ENCODE assay signal across 21 cellular contexts in genomic region chr9:72440383-72440782, GRCh38.
DNase-seq lines count a peak whose midpoint lies in the region; ATAC-seq and TF ChIP-seq lines count a peak whose summit lies in the region.
"Had no signal": no experiment of that assay in that cellular context is flagged by ENCODE, and none has a peak within 500 bp of the region (broad histone marks: within the 10 kb centered on the region; RNA-seq: fewer than 3 reads in every experiment).

No MANE protein-coding gene starts in this region.

- peaks cover 4% of the 10 kb centered on the region for H3K9me3 Mint-ChIP-seq in activated CD4-positive, alpha-beta T cell treated with anti-CD3 and anti-CD28 coated beads, Interleukin-2, amount 10 ng/mL, durations not matched to agents 24 days and 14 days
- no peaks in the 10 kb centered on the region for H3K9me3 Mint-ChIP-seq in progenitor cell of endocrine pancreas (ENCODE audit: low read depth)
- H3K9me3 Mint-ChIP-seq: activated naive CD8-positive, alpha-beta T cell treated with anti-CD3 and anti-CD28 coated beads, Interleukin-2, amount 50 U/mL, for 24 hours; stimulated activated memory B cell treated with anti-CD40 and anti-IgM and Interleukin-4, amounts not matched to agents 10 μg/mL and 1 μg/mL and 100 μg/mL, for 72 hours had no signal

- TF ChIP-seq CTCF in OCI-LY3 (IDR thresholded peaks at IDR 0.05; ENCODE audit: low read depth, low read length) (no peak), progenitor cell of endocrine pancreas (IDR thresholded peaks at IDR 0.05; ENCODE audit: unreplicated experiment) (no peak)

- H3K36me3 ChIP-seq in OCI-LY3 (replicated peaks; ENCODE audit: low read depth, low read length) (no peaks in the 10 kb centered on the region), neuronal stem cell (replicated peaks in 1 of 2; ENCODE audit: control insufficient read depth in 2 of 2, insufficient read depth in 2 of 2, low read length in 2 of 2) (no peaks in the 10 kb centered on the region)
- H3K36me3 ChIP-seq: spleen had no signal

- H4K8ac ChIP-seq in neuronal stem cell (ENCODE audit: low read depth, low read length) = no peak overlapping the region

- intact Hi-C loops in activated CD4-positive, alpha-beta T cell treated with anti-CD3 and anti-CD28 coated beads, Interleukin-2, amount 10 ng/mL, durations not matched to agents 24 days and 14 days (cut with micrococcal nuclease) = loop anchor here (5.0 kb wide), 1 partner anchor 93 kb away; no protein-coding TSS in a partner anchor
- intact Hi-C loops in left ventricle myocardium superior (cut with micrococcal nuclease) = no loop called here

- peak overlapping the region; percentile 5 for H3K18ac ChIP-seq in neuronal stem cell (ENCODE audit: low read length)

- no peak overlapping the region for H2AFZ ChIP-seq in OCI-LY3 (ENCODE audit: low read depth, low read length)
- peak overlapping the region; percentile 75 for H2AFZ ChIP-seq in neuronal stem cell (ENCODE audit: low read length)

- H3K4me1 ChIP-seq in OCI-LY3 (ENCODE audit: low read length) (peaks cover 65% of the 10 kb centered on the region), neuronal stem cell (ENCODE audit: control insufficient read depth in 2 of 2, insufficient read depth in 1 of 2, low read depth in 1 of 2, low read length in 2 of 2) (peaks cover 12 to 14% of the 10 kb centered on the region in 2 donors)

- H3K27ac ChIP-seq in OCI-LY3 (ENCODE audit: low read length) = peak overlapping the region; percentile 1; the same call in 1 of the 2 replicates
- no peak overlapping the region for H3K27ac ChIP-seq in neuronal stem cell (replicated peaks; ENCODE audit: low read length)

- no peak overlapping the region for H3K4ac ChIP-seq in neuronal stem cell (ENCODE audit: low read length)

- H4K20me1 ChIP-seq in OCI-LY3 (ENCODE audit: insufficient read depth, low read length) = no peaks in the 10 kb centered on the region

- H3K4me3 Mint-ChIP-seq in activated CD4-positive, alpha-beta T cell treated with anti-CD3 and anti-CD28 coated beads, Interleukin-2, amount 10 ng/mL, durations not matched to agents 24 days and 14 days = no peak overlapping the region
- no peak overlapping the region for H3K4me3 Mint-ChIP-seq in progenitor cell of endocrine pancreas (ENCODE audit: low read depth)
- H3K4me3 Mint-ChIP-seq: activated naive CD8-positive, alpha-beta T cell treated with anti-CD3 and anti-CD28 coated beads, Interleukin-2, amount 50 U/mL, for 24 hours; B cell; stimulated activated memory B cell treated with anti-CD40 and anti-IgM and Interleukin-4, amounts not matched to agents 10 μg/mL and 1 μg/mL and 100 μg/mL, for 72 hours had no signal

- no peak overlapping the region for H2BK12ac ChIP-seq in neuronal stem cell (ENCODE audit: low read length)

- H3K79me1 ChIP-seq in neuronal stem cell (ENCODE audit: low read depth, low read length) = no peaks in the 10 kb centered on the region

- no peaks in the 10 kb centered on the region for H3K36me3 Mint-ChIP-seq in activated CD4-positive, alpha-beta T cell treated with anti-CD3 and anti-CD28 coated beads, Interleukin-2, amount 10 ng/mL, durations not matched to agents 24 days and 14 days (ENCODE audit: low read depth)
- no peaks in the 10 kb centered on the region for H3K36me3 Mint-ChIP-seq in progenitor cell of endocrine pancreas (ENCODE audit: insufficient read depth)
- H3K36me3 Mint-ChIP-seq: stimulated activated memory B cell treated with anti-CD40 and anti-IgM and Interleukin-4, amounts not matched to agents 10 μg/mL and 1 μg/mL and 100 μg/mL, for 72 hours had no signal

- no peak overlapping the region for H4K91ac ChIP-seq in neuronal stem cell (ENCODE audit: low read depth, low read length, poor library complexity)

- peaks cover 2% of the 10 kb centered on the region for H3K27me3 Mint-ChIP-seq in activated CD4-positive, alpha-beta T cell treated with anti-CD3 and anti-CD28 coated beads, Interleukin-2, amount 10 ng/mL, durations not matched to agents 24 days and 14 days
- peaks cover 4% of the 10 kb centered on the region for H3K27me3 Mint-ChIP-seq in progenitor cell of endocrine pancreas
- H3K27me3 Mint-ChIP-seq: B cell; stimulated activated memory B cell treated with anti-CD40 and anti-IgM and Interleukin-4, amounts not matched to agents 10 μg/mL and 1 μg/mL and 100 μg/mL, for 72 hours had no signal

- peaks cover 28% of the 10 kb centered on the region for H3K4me1 Mint-ChIP-seq in activated CD4-positive, alpha-beta T cell treated with anti-CD3 and anti-CD28 coated beads, Interleukin-2, amount 10 ng/mL, durations not matched to agents 24 days and 14 days
- H3K4me1 Mint-ChIP-seq in progenitor cell of endocrine pancreas (ENCODE audit: low read depth) = peaks cover 3% of the 10 kb centered on the region

- H3K4me2 ChIP-seq in OCI-LY3 (ENCODE audit: low read length) (peak overlapping the region; percentile 21), neuronal stem cell (ENCODE audit: insufficient read depth, low read length, poor library complexity, severe bottlenecking) (no peak overlapping the region)

- no peak overlapping the region for H3K23ac ChIP-seq in neuronal stem cell (ENCODE audit: low read depth, low read length, poor library complexity)

- H2BK5ac ChIP-seq in neuronal stem cell (ENCODE audit: low read length) = no peak overlapping the region

- no peak overlapping the region for H2BK120ac ChIP-seq in neuronal stem cell (ENCODE audit: low read depth, low read length)

- no CpG with 5 or more reads among the region's 2 CpGs for WGBS in neuronal stem cell (ENCODE audit: extremely low coverage in 2 of 2, insufficient read length in 2 of 2, insufficient replicate concordance in 1 of 2), 2 donors

- no peak overlapping the region for H2BK15ac ChIP-seq in neuronal stem cell (ENCODE audit: low read length)

- no peak overlapping the region for H3K4me3 ChIP-seq in OCI-LY3 (ENCODE audit: low read length)
- H3K4me3 ChIP-seq in neuronal stem cell (ENCODE audit: low read length in 2 of 2) = no peak overlapping the region
- H3K4me3 ChIP-seq: spleen had no signal

- no peaks in the 10 kb centered on the region for H3K9me3 ChIP-seq in OCI-LY3 (ENCODE audit: insufficient read depth, low read length)
- H3K9me3 ChIP-seq in neuronal stem cell (replicated peaks in 1 of 2; ENCODE audit: control insufficient read depth in 2 of 2, insufficient read depth in 1 of 2, low read depth in 1 of 2, low read length in 2 of 2) = peaks cover 0 to 3% of the 10 kb centered on the region in 2 donors
- H3K9me3 ChIP-seq: spleen had no signal

- no peak overlapping the region for H2AK5ac ChIP-seq in neuronal stem cell (ENCODE audit: low read depth, low read length)

- H3K14ac ChIP-seq in neuronal stem cell (ENCODE audit: low read length) = no peak overlapping the region

- H3K9ac ChIP-seq in OCI-LY3 (ENCODE audit: low read length) (no peak overlapping the region), neuronal stem cell (ENCODE audit: low read depth, low read length, poor library complexity) (no peak overlapping the region)

- peak; percentile 34 for DNase-seq in activated CD4-positive, alpha-beta T cell treated with anti-CD3 and anti-CD28 coated beads, Interleukin-2, amount 10 ng/mL, durations not matched to agents 24 days and 14 days
- no peak for DNase-seq in activated CD4-positive, alpha-beta T cell treated with anti-CD3 and anti-CD28 coated beads for 4 hours
- DNase-seq in left ventricle myocardium superior (no peak), neuronal stem cell (ENCODE audit: low spot score) (no peak), progenitor cell of endocrine pancreas (ENCODE audit: low spot score, unreplicated experiment) (no peak), NCI-H1092 (lab: John Stamatoyannopoulos, UW) (no peak)
- DNase-seq: activated CD8-positive, alpha-beta memory T cell treated with anti-CD3 and anti-CD28 coated beads for 24 hours; activated gamma-delta T cell treated with Interleukin-2 at 50 U/mL for 16 hours; activated naive CD8-positive, alpha-beta T cell treated with anti-CD3 and anti-CD28 coated beads, Interleukin-2, amount 50 U/mL, for 24 hours; activated T-cell treated with anti-CD3 and anti-CD28 coated beads, Interleukin-2, amount 50 U/mL, for 1 hour; DMS53; KBM-7; NCI-H187; NCI-H69; RPMI8226; spleen; stimulated activated CD4-positive, alpha-beta T cell treated with anti-CD3 and anti-CD28 coated beads, Interleukin-4, amount 100 ng/mL, for 1 hour had no signal

- ATAC-seq in left ventricle myocardium superior = peak; percentile 50
- ATAC-seq in HG02885 (IDR thresholded peaks at IDR 0.05; ENCODE audit: poor library complexity, unreplicated experiment) = no peak
- ATAC-seq: activated naive CD8-positive, alpha-beta T cell treated with anti-CD3 and anti-CD28 coated beads, Interleukin-2, amount 50 U/mL, for 24 hours; stimulated activated memory B cell treated with anti-CD40 and anti-IgM and Interleukin-4, amounts not matched to agents 10 μg/mL and 1 μg/mL and 100 μg/mL, for 72 hours had no signal

- H3K27ac Mint-ChIP-seq in activated CD4-positive, alpha-beta T cell treated with anti-CD3 and anti-CD28 coated beads, Interleukin-2, amount 10 ng/mL, durations not matched to agents 24 days and 14 days = no peak overlapping the region
- H3K27ac Mint-ChIP-seq in progenitor cell of endocrine pancreas = no peak overlapping the region
- H3K27ac Mint-ChIP-seq: activated naive CD8-positive, alpha-beta T cell treated with anti-CD3 and anti-CD28 coated beads, Interleukin-2, amount 50 U/mL, for 24 hours; B cell; stimulated activated memory B cell treated with anti-CD40 and anti-IgM and Interleukin-4, amounts not matched to agents 10 μg/mL and 1 μg/mL and 100 μg/mL, for 72 hours had no signal

- H3K79me2 ChIP-seq in OCI-LY3 (ENCODE audit: low read length) = no peaks in the 10 kb centered on the region

- H3K27me3 ChIP-seq in OCI-LY3 (ENCODE audit: low read depth, low read length) (no peaks in the 10 kb centered on the region), neuronal stem cell (ENCODE audit: control insufficient read depth in 3 of 3, insufficient read depth in 3 of 3, low read depth in 1 of 3, low read length in 3 of 3) (no peaks in the 10 kb centered on the region)
- H3K27me3 ChIP-seq: spleen had no signal
